ENCODE assay signal across 8 cellular contexts in genomic region chr1:203475012-203475981, GRCh38. TPM values are rescaled to one million over a fixed set of nuclear protein-coding genes. Genes with fewer than 3 reads are reported as not detected.
A peak's percentile ranks its signal among the peaks of the same experiment; 100 is the strongest.
DNase-seq lines count a peak whose midpoint lies in the region; ATAC-seq and TF ChIP-seq lines count a peak whose summit lies in the region.

TSS of gene PRELP (plus strand) at chr1:203475806. CDS start at chr1:203483185, 7,379 bp downstream.

- H3F3A ChIP-seq in smooth muscle cell (ENCODE audit: low read depth): peaks cover 17% of the 10 kb centered on the region

- DNase-seq in WTC11 (ENCODE audit: low spot score) (peak; percentile 62), hippocampal formation (lab: John Stamatoyannopoulos, UW) (peak; percentile 53 to 78), smooth muscle cell (lab: John Stamatoyannopoulos, UW; ENCODE audit: unreplicated experiment) (no peak), middle frontal gyrus (ENCODE audit: extremely low spot score, low spot score) (no peak), AML-193 (lab: John Stamatoyannopoulos, UW) (no peak), D341Med (ENCODE audit: low spot score) (no peak)

- H3K27ac Mint-ChIP-seq in WTC11: no peak within 1 kb of the TSS

- H3K27ac ChIP-seq in HEK293 (ENCODE audit: extremely low read depth, low read depth, low read length): no peak within 1 kb of the TSS
- no peak within 1 kb of the TSS for H3K27ac ChIP-seq in smooth muscle cell (ENCODE audit: low read depth)

- no peak within 1 kb of the TSS for H3K4me3 ChIP-seq in HEK293 (ENCODE audit: low read depth, low read length)
- no peak within 1 kb of the TSS for H3K4me3 ChIP-seq in smooth muscle cell

- TF ChIP-seq CTCF in HEK293 (tag by site-specific recombination; IDR thresholded peaks at IDR 0.05): no peak
- TF ChIP-seq CTCF in WTC11 (IDR thresholded peaks at IDR 0.05): no peak
- no peak for TF ChIP-seq CTCF in smooth muscle cell (IDR thresholded peaks at IDR 0.05; ENCODE audit: borderline replicate concordance, insufficient read depth, poor library complexity, severe bottlenecking)

- ATAC-seq in WTC11: peak; percentile 91
- no peak for ATAC-seq in GM21723 (IDR thresholded peaks at IDR 0.05; ENCODE audit: unreplicated experiment)

- H3K36me3 ChIP-seq in HEK293 (ENCODE audit: control insufficient read depth in 2 of 2, insufficient read depth in 1 of 2, low read length in 2 of 2): no peaks in the 10 kb centered on the region
- H3K36me3 ChIP-seq in smooth muscle cell (ENCODE audit: low read depth): no peaks in the 10 kb centered on the region

- no peaks in the 10 kb centered on the region for H3K9me3 Mint-ChIP-seq in WTC11

- no peaks in the 10 kb centered on the region for H3K27me3 ChIP-seq in smooth muscle cell (ENCODE audit: low read depth)

- H4K20me1 ChIP-seq in smooth muscle cell (ENCODE audit: low read depth): no peaks in the 10 kb centered on the region

- H3K4me1 Mint-ChIP-seq in WTC11: peaks cover 21% of the 10 kb centered on the region

- no peaks in the 10 kb centered on the region; the same call in 1 of the 2 replicates for H3K27me3 Mint-ChIP-seq in WTC11 (ENCODE audit: low read depth)

- H2AFZ ChIP-seq in smooth muscle cell (ENCODE audit: low read depth): peak within 1 kb of the TSS; percentile 76

- POLR2A ChIA-PET in HEK293 (lab: Yijun Ruan, JAX): no interaction called here
- POLR2A ChIA-PET in WTC11 (lab: Charles Lee): interaction anchor here (0.5 kb wide), 1 partner anchor 33 kb away, joined by 3 read pairs; no protein-coding TSS in a partner anchor

- whole genome bisulfite sequencing in smooth muscle cell (ENCODE audit: low lambda C conversion rate): 12% methylated on average over 8 of the region's 8 CpGs

- H3K36me3 Mint-ChIP-seq in WTC11: no peaks in the 10 kb centered on the region

- H3K4me1 ChIP-seq in HEK293 (ENCODE audit: control insufficient read depth, insufficient read depth, low read length) (peaks cover 3% of the 10 kb centered on the region; the same call in 1 of the 2 replicates), smooth muscle cell (ENCODE audit: low read depth) (peaks cover 25% of the 10 kb centered on the region)

- H3K9me3 ChIP-seq in HEK293 (ENCODE audit: control insufficient read depth, insufficient read depth, low read depth, low read length) (no peaks in the 10 kb centered on the region), smooth muscle cell (replicated peaks; ENCODE audit: low read depth) (no peaks in the 10 kb centered on the region)

- H3K79me2 ChIP-seq in smooth muscle cell (ENCODE audit: low read depth): no peaks in the 10 kb centered on the region

- H3K4me2 ChIP-seq in smooth muscle cell: peak within 1 kb of the TSS; percentile 66

- H3K4me3 Mint-ChIP-seq in WTC11: peak within 1 kb of the TSS; percentile 32

- CTCF ChIA-PET in HEK293 (lab: Yijun Ruan, JAX) (interaction anchor here (1.0 to 1.5 kb wide), 4 partner anchors 13 to 136 kb away, joined by 3 to 8 read pairs (median 4); no protein-coding TSS in a partner anchor), WTC11 (lab: Charles Lee) (interaction anchor here (0.6 to 5.5 kb wide), 24 partner anchors 9 to 435 kb away, joined by 3 to 60 read pairs (median 4); partner anchors contain the start of gene ATP2B4)

- no peak within 1 kb of the TSS for H3K9ac ChIP-seq in smooth muscle cell (ENCODE audit: low read depth)

TF ChIP-seq in HEK293, 187 proteins besides CTCF, POLR2A, EP300 and RAD21:
- TF ChIP-seq ZNF768 (tag by site-specific recombination; IDR thresholded peaks at IDR 0.05) (peak; percentile 60; the same call in 1 of the 2 replicates), ZNF670 (tag by site-specific recombination; IDR thresholded peaks at IDR 0.05; ENCODE audit: low read depth) (no peak), ZNF830 (tag by site-specific recombination; IDR thresholded peaks at IDR 0.05; ENCODE audit: low read depth) (no peak), ZBTB1 (tag by site-specific recombination; IDR thresholded peaks at IDR 0.05) (no peak), ZSCAN4 (tag by site-specific recombination; IDR thresholded peaks at IDR 0.05) (no peak), ZNF626 (tag by site-specific recombination; IDR thresholded peaks at IDR 0.05) (no peak)
TF ChIP-seq in HEK293: peak in this region for 1.

TF ChIP-seq in WTC11, 78 proteins besides CTCF, POLR2A, EP300 and RAD21:
- TF ChIP-seq ZNF121 (CRISPR knock-in tag; IDR thresholded peaks at IDR 0.05) (peak; percentile 26; the same call in 1 of the 2 replicates), TCF7 (CRISPR knock-in tag; IDR thresholded peaks at IDR 0.05; ENCODE audit: low read depth) (no peak)
TF ChIP-seq in WTC11: peak in this region for 1.

RNA-seq across cellular contexts. Expression of gene PRELP, which starts in this region (rescaled TPM):
- total RNA-seq in WTC11 (2021): 0.17 to 0.23 TPM (median 0.18 TPM) in 3 replicates
- 0.04 and 0.31 TPM in 2 replicates for total RNA-seq in smooth muscle cell
- 1.6 and 2.1 TPM in 2 replicates for polyA plus RNA-seq in smooth muscle cell

Comparison
In these comparisons a context has a peak if more than half of its experiments do, and no peak if none do; other contexts are left out.
1. Peak in DNase-seq and ATAC-seq in WTC11; RNA of the gene not detected or under 1 TPM.
2. DNase-seq: peak in hippocampal formation (2 of 2); none in smooth muscle cell (single experiment), middle frontal gyrus (single experiment), AML-193 (0 of 2) and D341Med (single experiment).
3. Of the 8 proteins assayed by ChIP-seq in both HEK293 and WTC11: peak only in HEK293: none; only in WTC11: ZNF121; in both: none; in neither: 7.